1 cellular context compared by ENCODE assay signal in genomic region chr22:30254307-30254706, GRCh38.
TF ChIP-seq lines count a peak whose summit lies in the region.

No MANE protein-coding gene starts in this region.

TF ChIP-seq in H1, 55 proteins besides CTCF, POLR2A, EP300 and RAD21:
- no peak for TF ChIP-seq SP1 (IDR thresholded peaks at IDR 0.05; ENCODE audit: low read depth, low read length)
- TF ChIP-seq SIN3A (conservative IDR thresholded peaks at IDR 0.05 in 1 of 2, IDR thresholded peaks at IDR 0.05 in 1 of 2; ENCODE audit: low read depth in 1 of 2, low read length in 2 of 2) = no peak
- no peak for TF ChIP-seq PHF8 (conservative IDR thresholded peaks at IDR 0.05; ENCODE audit: low read depth, low read length)
- no peak for TF ChIP-seq FOSL1 (IDR thresholded peaks at IDR 0.05; ENCODE audit: insufficient read depth, low read depth, low read length)
- TF ChIP-seq POU5F1 (IDR thresholded peaks at IDR 0.05; ENCODE audit: low read depth, low read length) = no peak
- no peak for TF ChIP-seq YY1 (IDR thresholded peaks at IDR 0.05; ENCODE audit: low read depth, low read length)
- no peak for TF ChIP-seq CHD7 (IDR thresholded peaks at IDR 0.05; ENCODE audit: insufficient replicate concordance, low read length)
- TF ChIP-seq SIRT6 (IDR thresholded peaks at IDR 0.05; ENCODE audit: low read length) = no peak
- TF ChIP-seq SP2 (IDR thresholded peaks at IDR 0.05; ENCODE audit: low read length) = no peak
- TF ChIP-seq TEAD4 (IDR thresholded peaks at IDR 0.05; ENCODE audit: low read depth, low read length) = no peak
- no peak for TF ChIP-seq CHD1 (IDR thresholded peaks at IDR 0.05; ENCODE audit: low read depth, low read length)
- TF ChIP-seq TAF7 (optimal IDR thresholded peaks at IDR 0.05; ENCODE audit: borderline replicate concordance, low read depth, low read length) = no peak
- TF ChIP-seq TAF1 (IDR thresholded peaks at IDR 0.05; ENCODE audit: low read depth, low read length) = no peak
- no peak for TF ChIP-seq KDM4A (IDR thresholded peaks at IDR 0.05; ENCODE audit: low read depth, low read length, severe bottlenecking)
